ENCODE assay signal across 1 cellular context in genomic region chr3:129601713-129602112, GRCh38.
TF ChIP-seq lines count a peak whose summit lies in the region.

No MANE protein-coding gene starts in this region.

TF ChIP-seq in IMR-90, 13 proteins besides CTCF, POLR2A, EP300 and RAD21 (continued from another document):
- no peak for TF ChIP-seq MXI1 (IDR thresholded peaks at IDR 0.05; ENCODE audit: borderline replicate concordance, low read depth, low read length)
TF ChIP-seq in IMR-90: peak in this region for 0.
